Comparison of ENCODE assay signal across 21 cellular contexts in genomic region chr21:39849014-39849655, GRCh38. TPM values are rescaled to one million over a fixed set of nuclear protein-coding genes. Genes with fewer than 3 reads are reported as not detected.
DNase-seq lines count a peak whose midpoint lies in the region; ATAC-seq, FAIRE-seq and TF ChIP-seq lines count a peak whose summit lies in the region.
"Had no signal": no experiment of that assay in that cellular context is flagged by ENCODE, and none has a peak within 500 bp of the region (broad histone marks: within the 10 kb centered on the region; RNA-seq: fewer than 3 reads in every experiment).

No MANE protein-coding gene starts in this region.

- peaks cover 2% of the 10 kb centered on the region for H3K36me3 Mint-ChIP-seq in astrocyte (ENCODE audit: low read depth, unreplicated experiment)

- H3K27ac ChIP-seq in HEK293 (ENCODE audit: extremely low read depth, low read depth, low read length) (no peak overlapping the region), astrocyte (ENCODE audit: low read depth, low read length) (peak overlapping the region; percentile 4), esophagus muscularis mucosa (replicated peaks in 1 of 4) (no peak overlapping the region), smooth muscle cell (ENCODE audit: low read depth) (no peak overlapping the region), transverse colon (no peak overlapping the region)
- H3K27ac ChIP-seq: GM23248 had no signal

- H3K4me3 ChIP-seq in HEK293 (ENCODE audit: low read depth, low read length), result no peak overlapping the region
- H3K4me3 ChIP-seq in astrocyte (ENCODE audit: insufficient read depth, low read depth, low read length), result no peak overlapping the region
- no peak overlapping the region for H3K4me3 ChIP-seq in esophagus muscularis mucosa
- H3K4me3 ChIP-seq in smooth muscle cell, result no peak overlapping the region
- no peak overlapping the region for H3K4me3 ChIP-seq in transverse colon
- H3K4me3 ChIP-seq: GM23248, MG63 had no signal

- H4K20me1 ChIP-seq in astrocyte (ENCODE audit: insufficient read depth, low read length) (no peaks in the 10 kb centered on the region), smooth muscle cell (ENCODE audit: low read depth) (no peaks in the 10 kb centered on the region)

- 74% methylated on average over 10 of the region's 10 CpGs for WGBS in esophagus muscularis mucosa
- 62% methylated on average over 10 of the region's 10 CpGs for WGBS in smooth muscle cell (ENCODE audit: low lambda C conversion rate)
- 60 to 67% methylated on average over 1 to 10 of the region's 10 CpGs for WGBS in transverse colon (ENCODE audit: low coverage in 1 of 2), 2 donors

- peaks cover 12% of the 10 kb centered on the region for H3K27me3 Mint-ChIP-seq in astrocyte (ENCODE audit: low read depth, unreplicated experiment)

- no peak for FAIRE-seq in astrocyte (lab: Jason Lieb, UNC)
- FAIRE-seq: GM19239 had no signal

- no peaks in the 10 kb centered on the region for H3K79me2 ChIP-seq in astrocyte (ENCODE audit: insufficient read depth, low read length)
- H3K79me2 ChIP-seq in smooth muscle cell (ENCODE audit: low read depth), result no peaks in the 10 kb centered on the region

- TF ChIP-seq CTCF in HEK293 (tag by site-specific recombination; IDR thresholded peaks at IDR 0.05) (no peak), astrocyte (IDR thresholded peaks at IDR 0.05; ENCODE audit: insufficient read depth, low read depth, low read length) (no peak), esophagus muscularis mucosa (IDR thresholded peaks at IDR 0.05) (no peak), smooth muscle cell (IDR thresholded peaks at IDR 0.05; ENCODE audit: borderline replicate concordance, insufficient read depth, poor library complexity, severe bottlenecking) (no peak), transverse colon (IDR thresholded peaks at IDR 0.05) (no peak)

- H3F3A ChIP-seq in smooth muscle cell (ENCODE audit: low read depth), result no peaks in the 10 kb centered on the region

- H3K36me3 ChIP-seq in HEK293 (ENCODE audit: control insufficient read depth in 2 of 2, insufficient read depth in 1 of 2, low read length in 2 of 2), result no peaks in the 10 kb centered on the region
- no peaks in the 10 kb centered on the region for H3K36me3 ChIP-seq in astrocyte (ENCODE audit: insufficient read depth, low read length)
- H3K36me3 ChIP-seq in esophagus muscularis mucosa, result no peaks in the 10 kb centered on the region
- H3K36me3 ChIP-seq in smooth muscle cell (ENCODE audit: low read depth), result no peaks in the 10 kb centered on the region
- H3K36me3 ChIP-seq in transverse colon, result no peaks in the 10 kb centered on the region
- H3K36me3 ChIP-seq: MG63 had no signal

- H3K27ac Mint-ChIP-seq in astrocyte (ENCODE audit: unreplicated experiment), result no peak overlapping the region

- no peak overlapping the region for H3K4me3 Mint-ChIP-seq in astrocyte (ENCODE audit: unreplicated experiment)

- H3K27me3 ChIP-seq in astrocyte (ENCODE audit: insufficient read depth, low read length) (no peaks in the 10 kb centered on the region), esophagus muscularis mucosa (no peaks in the 10 kb centered on the region), smooth muscle cell (ENCODE audit: low read depth) (no peaks in the 10 kb centered on the region), transverse colon (no peaks in the 10 kb centered on the region)
- H3K27me3 ChIP-seq: MG63 had no signal

- H3K9ac ChIP-seq in astrocyte (ENCODE audit: low read length), result no peak overlapping the region
- no peak overlapping the region for H3K9ac ChIP-seq in smooth muscle cell (ENCODE audit: low read depth)
- H3K9ac ChIP-seq: GM23248 had no signal

- in situ Hi-C loops in transverse colon (cut with MboI; ENCODE audit: low pct_ligation_motif_present in 1 of 4, low pct_unique_long_range_greater_than_20kb in 1 of 4, low sequenced_read_pairs in 3 of 4), result no loop called here

- TF ChIP-seq POLR2A in esophagus muscularis mucosa (IDR thresholded peaks at IDR 0.05; ENCODE audit: low read depth), result no peak
- no peak for TF ChIP-seq POLR2A in transverse colon (IDR thresholded peaks at IDR 0.05)

- peaks cover 17% of the 10 kb centered on the region for H3K4me1 Mint-ChIP-seq in astrocyte (ENCODE audit: low read depth, unreplicated experiment)

- peaks cover 10% of the 10 kb centered on the region; the same call in 1 of the 2 replicates for H3K4me1 ChIP-seq in HEK293 (ENCODE audit: control insufficient read depth, insufficient read depth, low read length)
- H3K4me1 ChIP-seq in astrocyte (ENCODE audit: insufficient read depth, low read length), result peaks cover 31% of the 10 kb centered on the region
- peaks cover 0 to 31% (median 23%) of the 10 kb centered on the region in 4 donors for H3K4me1 ChIP-seq in esophagus muscularis mucosa
- H3K4me1 ChIP-seq in smooth muscle cell (ENCODE audit: low read depth), result peaks cover 7% of the 10 kb centered on the region
- H3K4me1 ChIP-seq in transverse colon, result no peaks in the 10 kb centered on the region

- H3K9me3 Mint-ChIP-seq in astrocyte (ENCODE audit: unreplicated experiment), result peaks cover 5% of the 10 kb centered on the region

- H2AFZ ChIP-seq in astrocyte (ENCODE audit: low read depth, low read length), result peak overlapping the region; percentile 17
- no peak overlapping the region for H2AFZ ChIP-seq in smooth muscle cell (ENCODE audit: low read depth)
- H2AFZ ChIP-seq: GM23248 had no signal

- POLR2A ChIA-PET in HEK293 (lab: Yijun Ruan, JAX), result no interaction called here

- DNase-seq in astrocyte (ENCODE audit: low read depth) (peak; percentile 74), esophagus muscularis mucosa (ENCODE audit: extremely low spot score) (peak; percentile 80), smooth muscle cell (lab: John Stamatoyannopoulos, UW; ENCODE audit: unreplicated experiment) (no peak), GM03348 (ENCODE audit: low spot score) (no peak), transverse colon (no peak), cerebellum (ENCODE audit: low spot score) (no peak)
- DNase-seq: ACHN, DND-41, GDM1, GM23248, HCEC 1CT, MG63, NCI-H1092 treated with DMSO at 0.1 percent for 48 hours, NCI-H2081 treated with DMSO at 0.1 percent for 48 hours, SW 1271 had no signal

- intact Hi-C loops in esophagus muscularis mucosa (cut with DNase I), result no loop called here
- intact Hi-C loops in transverse colon (cut with DNase I; ENCODE audit: low total_unique reads), result no loop called here

- CTCF ChIA-PET in HEK293 (lab: Yijun Ruan, JAX), result no interaction called here

- no peaks in the 10 kb centered on the region for H3K9me3 ChIP-seq in HEK293 (ENCODE audit: control insufficient read depth, insufficient read depth, low read depth, low read length)
- H3K9me3 ChIP-seq in astrocyte (ENCODE audit: insufficient read depth, low read depth, low read length), result no peaks in the 10 kb centered on the region
- H3K9me3 ChIP-seq in esophagus muscularis mucosa, result no peaks in the 10 kb centered on the region
- H3K9me3 ChIP-seq in smooth muscle cell (replicated peaks; ENCODE audit: low read depth), result no peaks in the 10 kb centered on the region
- H3K9me3 ChIP-seq in transverse colon, result no peaks in the 10 kb centered on the region
- H3K9me3 ChIP-seq: MG63 had no signal

- H3K4me2 ChIP-seq in astrocyte (ENCODE audit: low read length) (peak overlapping the region; percentile 64), smooth muscle cell (peak overlapping the region; percentile 11)

- ATAC-seq in HG02588 (IDR thresholded peaks at IDR 0.05; ENCODE audit: unreplicated experiment), result no peak
- ATAC-seq: Panc1 had no signal

- TF ChIP-seq EP300 in esophagus muscularis mucosa (IDR thresholded peaks at IDR 0.05) (no peak), transverse colon (IDR thresholded peaks at IDR 0.05; ENCODE audit: low read depth) (no peak)

TF ChIP-seq in HEK293, 187 proteins besides CTCF, POLR2A, EP300 and RAD21:
- TF ChIP-seq ZNF621 (tag by site-specific recombination; IDR thresholded peaks at IDR 0.05), result no peak
- TF ChIP-seq ZNF350 (tag by site-specific recombination; IDR thresholded peaks at IDR 0.05), result no peak
- TF ChIP-seq, protein P1, sequence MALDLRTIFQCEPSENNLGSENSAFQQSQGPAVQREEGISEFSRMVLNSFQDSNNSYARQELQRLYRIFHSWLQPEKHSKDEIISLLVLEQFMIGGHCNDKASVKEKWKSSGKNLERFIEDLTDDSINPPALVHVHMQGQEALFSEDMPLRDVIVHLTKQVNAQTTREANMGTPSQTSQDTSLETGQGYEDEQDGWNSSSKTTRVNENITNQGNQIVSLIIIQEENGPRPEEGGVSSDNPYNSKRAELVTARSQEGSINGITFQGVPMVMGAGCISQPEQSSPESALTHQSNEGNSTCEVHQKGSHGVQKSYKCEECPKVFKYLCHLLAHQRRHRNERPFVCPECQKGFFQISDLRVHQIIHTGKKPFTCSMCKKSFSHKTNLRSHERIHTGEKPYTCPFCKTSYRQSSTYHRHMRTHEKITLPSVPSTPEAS (tag by site-specific recombination; IDR thresholded peaks at IDR 0.05), result peak; percentile 72

RNA-seq across cellular contexts. Expression of gene PCP4, which starts 18.1 kb away (rescaled TPM):
- 0.68 TPM in 1 of 2 replicates, not detected in the other for total RNA-seq in astrocyte
- 100 to 1,000 TPM in 3 of 4 donors, 10 to 100 TPM in 1; 82.0 to 172 (median 125) TPM for total RNA-seq in esophagus muscularis mucosa
- total RNA-seq in smooth muscle cell, result not detected in 2 replicates
- 0.77 TPM in 1 of 2 replicates, not detected in the other for polyA plus RNA-seq in smooth muscle cell
- total RNA-seq in transverse colon, result 10 to 100 TPM in 2 of 4 donors, 1 to 10 TPM in 1, not detected in 1; 8.9 to 17.3 (median 13.1) TPM
- total RNA-seq in cerebellum, result 23.8 TPM
- total RNA-seq: GM23248, NCI-H460, SK-MEL-5 had no signal
- polyA plus RNA-seq: GM23248 had no signal

Comparison
In these comparisons a context has a peak if more than half of its experiments do, and no peak if none do; other contexts are left out.
1. DNase-seq: peak in astrocyte (single experiment) and esophagus muscularis mucosa (single experiment); none in smooth muscle cell (single experiment), GM03348 (single experiment), transverse colon (single experiment) and cerebellum (single experiment).